In genomic region chr7:52085610-52086009, GRCh38 we compare ENCODE assay signal across 14 cellular contexts.
DNase-seq lines count a peak whose midpoint lies in the region; ATAC-seq and TF ChIP-seq lines count a peak whose summit lies in the region.
"Had no signal": no experiment of that assay in that cellular context is flagged by ENCODE, and none has a peak within 500 bp of the region (broad histone marks: within the 10 kb centered on the region; RNA-seq: fewer than 3 reads in every experiment).

No MANE protein-coding gene starts in this region.

- H3K79me2 ChIP-seq in trophoblast cell (ENCODE audit: control insufficient read depth, insufficient read depth, low read length, poor library complexity): no peaks in the 10 kb centered on the region

- H2BK120ac ChIP-seq in trophoblast cell (ENCODE audit: insufficient read depth, low read length, poor library complexity): no peak overlapping the region

- CTCF ChIA-PET in WTC11 (lab: Charles Lee): interaction anchor here (1.4 kb wide), 1 partner anchor 67 kb away, joined by 4 read pairs; no protein-coding TSS in a partner anchor

- POLR2A ChIA-PET in WTC11 (lab: Charles Lee): no interaction called here

- H2AK5ac ChIP-seq in trophoblast cell (ENCODE audit: low read length): no peak overlapping the region

- peaks cover 55% of the 10 kb centered on the region for H3K4me1 Mint-ChIP-seq in WTC11
- H3K4me1 Mint-ChIP-seq: CD14-positive monocyte; CD8-positive, alpha-beta memory T cell had no signal

- H4K12ac ChIP-seq in trophoblast cell (ENCODE audit: low read depth, low read length): no peak overlapping the region

- no peak overlapping the region for H3K14ac ChIP-seq in trophoblast cell (ENCODE audit: low read length)

- H3K9ac ChIP-seq in iPS-18a (ENCODE audit: low read length): no peak overlapping the region
- H3K9ac ChIP-seq in trophoblast cell (ENCODE audit: low read length): no peak overlapping the region

- no peak overlapping the region for H3K23ac ChIP-seq in trophoblast cell (ENCODE audit: low read length)

- no peak for TF ChIP-seq CTCF in WTC11 (IDR thresholded peaks at IDR 0.05)

- H3K36me3 ChIP-seq in iPS-18a (ENCODE audit: control insufficient read depth, low read depth, low read length): no peaks in the 10 kb centered on the region
- no peaks in the 10 kb centered on the region for H3K36me3 ChIP-seq in trophoblast cell (ENCODE audit: control insufficient read depth in 1 of 2, insufficient read depth in 2 of 2, low read length in 2 of 2)

- no peak overlapping the region for H3K18ac ChIP-seq in trophoblast cell (ENCODE audit: low read length)

- H3K36me3 Mint-ChIP-seq in WTC11: no peaks in the 10 kb centered on the region
- H3K36me3 Mint-ChIP-seq: CD14-positive monocyte; CD8-positive, alpha-beta memory T cell had no signal

- no peak overlapping the region for H2AFZ ChIP-seq in trophoblast cell (ENCODE audit: insufficient read depth, low read length, poor library complexity)

- no peaks in the 10 kb centered on the region for H3K27me3 Mint-ChIP-seq in WTC11 (ENCODE audit: low read depth)
- H3K27me3 Mint-ChIP-seq: CD8-positive, alpha-beta memory T cell had no signal

- no peak overlapping the region for H3K4ac ChIP-seq in trophoblast cell (ENCODE audit: low read depth, low read length)

- H3K4me3 Mint-ChIP-seq in WTC11: peak overlapping the region; percentile 31
- H3K4me3 Mint-ChIP-seq: CD14-positive monocyte; CD8-positive, alpha-beta memory T cell had no signal

- DNase-seq in DMS53 (lab: John Stamatoyannopoulos, UW) (peak; percentile 18), DMS53 treated with DMSO at 0.1 percent for 48 hours (lab: John Stamatoyannopoulos, UW; ENCODE audit: unreplicated experiment) (no peak), WTC11 (ENCODE audit: low spot score) (peak; percentile 35), trophoblast cell (no peak), NCI-H82 (lab: John Stamatoyannopoulos, UW) (no peak), NCI-H446 treated with DMSO at 0.1 percent for 48 hours (lab: John Stamatoyannopoulos, UW) (no peak)
- DNase-seq: Caco-2; CD8-positive, alpha-beta memory T cell had no signal

- H4K8ac ChIP-seq in trophoblast cell (ENCODE audit: low read depth, low read length): no peak overlapping the region

- peak overlapping the region; percentile 2 for H3K4me2 ChIP-seq in trophoblast cell (ENCODE audit: low read length)

- peaks cover 33% of the 10 kb centered on the region for H3K4me1 ChIP-seq in iPS-18a (ENCODE audit: control insufficient read depth, low read depth, low read length)
- H3K4me1 ChIP-seq in trophoblast cell (ENCODE audit: control insufficient read depth in 1 of 2, insufficient read depth in 2 of 2, low read length in 2 of 2): peaks cover 4 to 9% of the 10 kb centered on the region in 2 experiments

- H3K4me3 ChIP-seq in iPS-18a (ENCODE audit: low read length) (no peak overlapping the region), trophoblast cell (ENCODE audit: low read depth, low read length) (no peak overlapping the region)

- no peak overlapping the region for H4K91ac ChIP-seq in trophoblast cell (ENCODE audit: low read depth, low read length)

- no peak overlapping the region for H2BK12ac ChIP-seq in trophoblast cell (ENCODE audit: low read length)

- peak overlapping the region; percentile 33 for H3K27ac ChIP-seq in iPS-18a (ENCODE audit: low read length)
- H3K27ac ChIP-seq in trophoblast cell (ENCODE audit: low read depth, low read length): no peak overlapping the region
- H3K27ac ChIP-seq: 22Rv1 had no signal

- H3K27me3 ChIP-seq in iPS-18a (ENCODE audit: control insufficient read depth, insufficient read depth, low read length) (no peaks in the 10 kb centered on the region), trophoblast cell (ENCODE audit: insufficient read depth, low read length) (no peaks in the 10 kb centered on the region)

- peak; percentile 59 for ATAC-seq in WTC11
- ATAC-seq in GM19463 (IDR thresholded peaks at IDR 0.05; ENCODE audit: unreplicated experiment): no peak
- ATAC-seq: HCT116, HepG2 had no signal

- no CpG with 5 or more reads among the region's 2 CpGs for WGBS in trophoblast cell (ENCODE audit: extremely low coverage, insufficient coverage, insufficient read length)

- no peak overlapping the region for H2BK5ac ChIP-seq in trophoblast cell (ENCODE audit: low read depth, low read length, poor library complexity)

- peak overlapping the region; percentile 94 for H3K27ac Mint-ChIP-seq in WTC11
- H3K27ac Mint-ChIP-seq: CD14-positive monocyte; CD8-positive, alpha-beta memory T cell had no signal

- H3K79me1 ChIP-seq in trophoblast cell (ENCODE audit: low read length): no peaks in the 10 kb centered on the region

- no peaks in the 10 kb centered on the region for H3K9me3 ChIP-seq in iPS-18a (ENCODE audit: control insufficient read depth, low read depth, low read length)
- H3K9me3 ChIP-seq in trophoblast cell (ENCODE audit: insufficient read depth, low read depth, low read length): no peaks in the 10 kb centered on the region
- H3K9me3 ChIP-seq: Caco-2 had no signal

- H3K9me3 Mint-ChIP-seq in WTC11: no peaks in the 10 kb centered on the region

TF ChIP-seq in WTC11, 78 proteins besides CTCF, POLR2A, EP300 and RAD21:
- TF ChIP-seq USF2 (CRISPR knock-in tag; IDR thresholded peaks at IDR 0.05) (peak; percentile 4; the same call in 1 of the 2 replicates), NFATC4 (CRISPR knock-in tag; IDR thresholded peaks at IDR 0.05) (no peak)

Comparison
In these comparisons a context has a peak if more than half of its experiments do, and no peak if none do; other contexts are left out.
1. DNase-seq: peak in DMS53 (single experiment) and WTC11 (single experiment); none in DMS53 treated with DMSO at 0.1 percent for 48 hours (single experiment), trophoblast cell (0 of 2), NCI-H82 (single experiment) and NCI-H446 treated with DMSO at 0.1 percent for 48 hours (single experiment).